Comparison of ENCODE assay signal across 1 cellular context in the genomic region with DNA sequence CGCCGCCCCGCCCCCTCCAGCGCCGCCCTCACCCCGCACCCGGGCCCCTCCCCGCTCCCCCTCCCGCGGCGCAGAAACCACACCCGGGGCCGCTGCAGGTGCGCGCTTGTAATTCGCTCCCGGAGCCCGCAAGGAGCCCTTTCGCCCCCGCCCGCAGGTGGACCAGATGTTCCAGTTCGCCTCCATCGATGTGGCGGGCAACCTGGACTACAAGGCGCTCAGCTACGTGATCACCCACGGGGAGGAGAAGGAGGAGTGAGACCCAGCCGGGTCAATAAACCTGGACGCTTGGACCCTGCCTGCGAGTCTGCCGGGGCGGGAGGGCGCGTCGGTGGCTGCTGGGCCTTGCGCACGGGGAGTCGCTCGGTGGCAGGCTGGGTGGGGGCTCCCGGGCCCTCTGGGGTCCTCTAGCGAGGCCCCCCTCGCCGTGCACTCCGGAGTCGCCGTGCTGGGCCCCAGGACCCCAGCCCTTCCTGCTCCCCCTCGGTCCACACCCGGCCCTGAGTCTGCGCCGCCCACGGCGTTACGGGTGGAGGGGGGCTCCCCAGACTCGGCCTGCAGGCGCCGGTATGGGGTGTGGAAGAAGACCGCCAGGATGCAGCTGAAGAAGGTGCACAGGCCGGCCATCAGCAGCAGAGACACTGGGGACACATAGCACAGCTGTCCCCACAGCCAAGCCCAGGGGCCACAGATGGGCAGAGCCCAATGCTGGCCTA.
TF ChIP-seq lines count a peak whose summit lies in the region.

No MANE protein-coding gene starts in this region.

TF ChIP-seq in HepG2, 621 proteins besides CTCF, POLR2A, EP300 and RAD21 (continued from another document and continues in another):
- TF ChIP-seq ZNF414 (CRISPR knock-in tag; IDR thresholded peaks at IDR 0.05) (no peak), MATR3 (CRISPR knock-in tag; IDR thresholded peaks at IDR 0.05) (no peak), NFKB2 (CRISPR knock-in tag; IDR thresholded peaks at IDR 0.05; ENCODE audit: borderline replicate concordance) (peak; percentile 57; the same call in 1 of the 2 replicates), SOX5 (CRISPR knock-in tag; IDR thresholded peaks at IDR 0.05; ENCODE audit: borderline replicate concordance) (no peak), ZNF816 (CRISPR knock-in tag; IDR thresholded peaks at IDR 0.05; ENCODE audit: borderline replicate concordance) (no peak), MXD1 (CRISPR knock-in tag; IDR thresholded peaks at IDR 0.05) (peak; percentile 48; the same call in 1 of the 2 replicates), ZNF737 (CRISPR knock-in tag; IDR thresholded peaks at IDR 0.05; ENCODE audit: borderline replicate concordance) (no peak), ZNF326 (CRISPR knock-in tag; IDR thresholded peaks at IDR 0.05; ENCODE audit: borderline replicate concordance) (no peak), PHF20 (CRISPR knock-in tag; IDR thresholded peaks at IDR 0.05) (0 out of 2 replicates have a peak, but pooled peaks have one; percentile 42), ZSCAN21 (CRISPR knock-in tag; IDR thresholded peaks at IDR 0.05; ENCODE audit: borderline replicate concordance) (0 out of 2 replicates have a peak, but pooled peaks have one; percentile 46), XBP1 (CRISPR knock-in tag; IDR thresholded peaks at IDR 0.05) (no peak), ERF (CRISPR knock-in tag; IDR thresholded peaks at IDR 0.05) (0 out of 2 replicates have a peak, but pooled peaks have one; percentile 24), POLR2G (IDR thresholded peaks at IDR 0.05; ENCODE audit: low read depth, low read length) (peak; percentile 39), TBX2 (CRISPR knock-in tag; IDR thresholded peaks at IDR 0.05; ENCODE audit: borderline replicate concordance) (no peak), ATF4 (CRISPR knock-in tag; IDR thresholded peaks at IDR 0.05) (no peak), RFX3 (CRISPR knock-in tag; IDR thresholded peaks at IDR 0.05) (no peak), SKI (IDR thresholded peaks at IDR 0.05; ENCODE audit: partially characterized antibody) (peak; percentile 66), ZNF75D (CRISPR knock-in tag; IDR thresholded peaks at IDR 0.05; ENCODE audit: borderline replicate concordance) (no peak), ZNF44 (CRISPR knock-in tag; IDR thresholded peaks at IDR 0.05) (0 out of 2 replicates have a peak, but pooled peaks have one; percentile 68), CAMTA2 (CRISPR knock-in tag; IDR thresholded peaks at IDR 0.05; ENCODE audit: borderline replicate concordance) (0 out of 2 replicates have a peak, but pooled peaks have one; percentile 49), TGIF2 (CRISPR knock-in tag; IDR thresholded peaks at IDR 0.05) (no peak), ASH2L (IDR thresholded peaks at IDR 0.05; ENCODE audit: insufficient read length, low read depth, low read length) (peak; percentile 38), GTF2F1 (IDR thresholded peaks at IDR 0.05; ENCODE audit: low read length) (no peak), NR0B2 (CRISPR knock-in tag; IDR thresholded peaks at IDR 0.05) (no peak), RBM39 (IDR thresholded peaks at IDR 0.05; ENCODE audit: low read depth, low read length, poor library complexity, severe bottlenecking) (peak; percentile 23), AGO1 (IDR thresholded peaks at IDR 0.05; ENCODE audit: low read depth, low read length, poor library complexity, severe bottlenecking) (peak; percentile 87), KDM5A (IDR thresholded peaks at IDR 0.05; ENCODE audit: borderline replicate concordance, low read length) (no peak), SALL1 (CRISPR knock-in tag; IDR thresholded peaks at IDR 0.05) (peak; percentile 45; the same call in 1 of the 2 replicates), ZMYM3 (CRISPR knock-in tag; IDR thresholded peaks at IDR 0.05) (peak; percentile 25; the same call in 1 of the 2 replicates), HINFP (CRISPR knock-in tag; IDR thresholded peaks at IDR 0.05; ENCODE audit: low read depth) (no peak), MTF1 (CRISPR knock-in tag; IDR thresholded peaks at IDR 0.05) (no peak), SIN3A (IDR thresholded peaks at IDR 0.05; ENCODE audit: borderline replicate concordance, low read depth, low read length) (peak; percentile 3; the same call in 1 of the 2 replicates), PHF5A (CRISPR knock-in tag; IDR thresholded peaks at IDR 0.05; ENCODE audit: low read depth, unreplicated experiment) (no peak)
- TF ChIP-seq, protein P1, sequence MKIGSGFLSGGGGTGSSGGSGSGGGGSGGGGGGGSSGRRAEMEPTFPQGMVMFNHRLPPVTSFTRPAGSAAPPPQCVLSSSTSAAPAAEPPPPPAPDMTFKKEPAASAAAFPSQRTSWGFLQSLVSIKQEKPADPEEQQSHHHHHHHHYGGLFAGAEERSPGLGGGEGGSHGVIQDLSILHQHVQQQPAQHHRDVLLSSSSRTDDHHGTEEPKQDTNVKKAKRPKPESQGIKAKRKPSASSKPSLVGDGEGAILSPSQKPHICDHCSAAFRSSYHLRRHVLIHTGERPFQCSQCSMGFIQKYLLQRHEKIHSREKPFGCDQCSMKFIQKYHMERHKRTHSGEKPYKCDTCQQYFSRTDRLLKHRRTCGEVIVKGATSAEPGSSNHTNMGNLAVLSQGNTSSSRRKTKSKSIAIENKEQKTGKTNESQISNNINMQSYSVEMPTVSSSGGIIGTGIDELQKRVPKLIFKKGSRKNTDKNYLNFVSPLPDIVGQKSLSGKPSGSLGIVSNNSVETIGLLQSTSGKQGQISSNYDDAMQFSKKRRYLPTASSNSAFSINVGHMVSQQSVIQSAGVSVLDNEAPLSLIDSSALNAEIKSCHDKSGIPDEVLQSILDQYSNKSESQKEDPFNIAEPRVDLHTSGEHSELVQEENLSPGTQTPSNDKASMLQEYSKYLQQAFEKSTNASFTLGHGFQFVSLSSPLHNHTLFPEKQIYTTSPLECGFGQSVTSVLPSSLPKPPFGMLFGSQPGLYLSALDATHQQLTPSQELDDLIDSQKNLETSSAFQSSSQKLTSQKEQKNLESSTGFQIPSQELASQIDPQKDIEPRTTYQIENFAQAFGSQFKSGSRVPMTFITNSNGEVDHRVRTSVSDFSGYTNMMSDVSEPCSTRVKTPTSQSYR (CRISPR knock-in tag; IDR thresholded peaks at IDR 0.05; ENCODE audit: borderline replicate concordance), result peak; percentile 26; the same call in 1 of the 2 replicates
- TF ChIP-seq, protein P2, sequence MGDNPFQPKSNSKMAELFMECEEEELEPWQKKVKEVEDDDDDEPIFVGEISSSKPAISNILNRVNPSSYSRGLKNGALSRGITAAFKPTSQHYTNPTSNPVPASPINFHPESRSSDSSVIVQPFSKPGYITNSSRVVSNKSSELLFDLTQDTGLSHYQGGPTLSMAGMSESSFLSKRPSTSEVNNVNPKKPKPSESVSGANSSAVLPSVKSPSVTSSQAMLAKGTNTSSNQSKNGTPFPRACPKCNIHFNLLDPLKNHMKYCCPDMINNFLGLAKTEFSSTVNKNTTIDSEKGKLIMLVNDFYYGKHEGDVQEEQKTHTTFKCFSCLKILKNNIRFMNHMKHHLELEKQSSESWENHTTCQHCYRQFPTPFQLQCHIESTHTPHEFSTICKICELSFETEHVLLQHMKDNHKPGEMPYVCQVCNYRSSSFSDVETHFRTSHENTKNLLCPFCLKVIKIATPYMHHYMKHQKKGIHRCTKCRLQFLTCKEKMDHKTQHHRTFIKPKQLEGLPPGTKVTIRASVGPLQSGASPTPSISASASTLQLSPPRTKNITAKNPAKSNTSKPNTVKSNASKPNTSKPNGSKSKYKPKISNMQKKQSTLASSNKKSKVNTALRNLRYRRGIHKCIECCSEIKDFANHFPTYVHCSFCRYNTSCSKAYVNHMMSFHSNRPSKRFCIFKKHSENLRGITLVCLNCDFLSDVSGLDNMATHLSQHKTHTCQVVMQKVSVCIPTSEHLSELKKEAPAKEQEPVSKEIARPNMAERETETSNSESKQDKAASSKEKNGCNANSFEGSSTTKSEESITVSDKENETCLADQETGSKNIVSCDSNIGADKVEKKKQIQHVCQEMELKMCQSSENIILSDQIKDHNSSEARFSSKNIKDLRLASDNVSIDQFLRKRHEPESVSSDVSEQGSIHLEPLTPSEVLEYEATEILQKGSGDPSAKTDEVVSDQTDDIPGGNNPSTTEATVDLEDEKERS (CRISPR knock-in tag; IDR thresholded peaks at IDR 0.05), result peak; percentile 29; the same call in 1 of the 2 replicates
- TF ChIP-seq, protein P3, sequence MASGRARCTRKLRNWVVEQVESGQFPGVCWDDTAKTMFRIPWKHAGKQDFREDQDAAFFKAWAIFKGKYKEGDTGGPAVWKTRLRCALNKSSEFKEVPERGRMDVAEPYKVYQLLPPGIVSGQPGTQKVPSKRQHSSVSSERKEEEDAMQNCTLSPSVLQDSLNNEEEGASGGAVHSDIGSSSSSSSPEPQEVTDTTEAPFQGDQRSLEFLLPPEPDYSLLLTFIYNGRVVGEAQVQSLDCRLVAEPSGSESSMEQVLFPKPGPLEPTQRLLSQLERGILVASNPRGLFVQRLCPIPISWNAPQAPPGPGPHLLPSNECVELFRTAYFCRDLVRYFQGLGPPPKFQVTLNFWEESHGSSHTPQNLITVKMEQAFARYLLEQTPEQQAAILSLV (CRISPR knock-in tag; IDR thresholded peaks at IDR 0.05; ENCODE audit: borderline replicate concordance), result no peak
- TF ChIP-seq, protein P4, sequence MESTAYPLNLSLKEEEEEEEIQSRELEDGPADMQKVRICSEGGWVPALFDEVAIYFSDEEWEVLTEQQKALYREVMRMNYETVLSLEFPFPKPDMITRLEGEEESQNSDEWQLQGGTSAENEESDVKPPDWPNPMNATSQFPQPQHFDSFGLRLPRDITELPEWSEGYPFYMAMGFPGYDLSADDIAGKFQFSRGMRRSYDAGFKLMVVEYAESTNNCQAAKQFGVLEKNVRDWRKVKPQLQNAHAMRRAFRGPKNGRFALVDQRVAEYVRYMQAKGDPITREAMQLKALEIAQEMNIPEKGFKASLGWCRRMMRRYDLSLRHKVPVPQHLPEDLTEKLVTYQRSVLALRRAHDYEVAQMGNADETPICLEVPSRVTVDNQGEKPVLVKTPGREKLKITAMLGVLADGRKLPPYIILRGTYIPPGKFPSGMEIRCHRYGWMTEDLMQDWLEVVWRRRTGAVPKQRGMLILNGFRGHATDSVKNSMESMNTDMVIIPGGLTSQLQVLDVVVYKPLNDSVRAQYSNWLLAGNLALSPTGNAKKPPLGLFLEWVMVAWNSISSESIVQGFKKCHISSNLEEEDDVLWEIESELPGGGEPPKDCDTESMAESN (CRISPR knock-in tag; conservative IDR thresholded peaks at IDR 0.05), result peak; percentile 57; the same call in 1 of the 2 replicates
- TF ChIP-seq, protein P5, sequence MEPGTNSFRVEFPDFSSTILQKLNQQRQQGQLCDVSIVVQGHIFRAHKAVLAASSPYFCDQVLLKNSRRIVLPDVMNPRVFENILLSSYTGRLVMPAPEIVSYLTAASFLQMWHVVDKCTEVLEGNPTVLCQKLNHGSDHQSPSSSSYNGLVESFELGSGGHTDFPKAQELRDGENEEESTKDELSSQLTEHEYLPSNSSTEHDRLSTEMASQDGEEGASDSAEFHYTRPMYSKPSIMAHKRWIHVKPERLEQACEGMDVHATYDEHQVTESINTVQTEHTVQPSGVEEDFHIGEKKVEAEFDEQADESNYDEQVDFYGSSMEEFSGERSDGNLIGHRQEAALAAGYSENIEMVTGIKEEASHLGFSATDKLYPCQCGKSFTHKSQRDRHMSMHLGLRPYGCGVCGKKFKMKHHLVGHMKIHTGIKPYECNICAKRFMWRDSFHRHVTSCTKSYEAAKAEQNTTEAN (CRISPR knock-in tag; conservative IDR thresholded peaks at IDR 0.05), result 0 out of 2 replicates have a peak, but pooled peaks have one; percentile 20
- TF ChIP-seq, protein P6, sequence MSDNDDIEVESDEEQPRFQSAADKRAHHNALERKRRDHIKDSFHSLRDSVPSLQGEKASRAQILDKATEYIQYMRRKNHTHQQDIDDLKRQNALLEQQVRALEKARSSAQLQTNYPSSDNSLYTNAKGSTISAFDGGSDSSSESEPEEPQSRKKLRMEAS (IDR thresholded peaks at IDR 0.05), result no peak
